Comparison of ENCODE assay signal across 15 cellular contexts in genomic region chr17:50431219-50431618, GRCh38. TPM values are rescaled to one million over a fixed set of nuclear protein-coding genes. Genes with fewer than 3 reads are reported as not detected.
"Had no signal": no experiment of that assay in that cellular context is flagged by ENCODE, and none has a peak within 500 bp of the region (broad histone marks: within the 10 kb centered on the region; RNA-seq: fewer than 3 reads in every experiment).

No MANE protein-coding gene starts in this region.

- H3K4me3 ChIP-seq: colonic mucosa, esophagus squamous epithelium, left lung, vagina had no signal

- ATAC-seq: activated T-helper 17 cell treated with anti-CD3 and anti-CD28 coated beads, Interleukin-2, amount 50 U/mL, for 72 hours; left lung; WTC11 had no signal

- H3K27ac ChIP-seq: colonic mucosa, left lung, vagina had no signal

- H3K9me3 ChIP-seq: colonic mucosa, esophagus squamous epithelium, left lung, vagina had no signal

- H3K36me3 ChIP-seq: vagina had no signal

- H3K27me3 ChIP-seq: colonic mucosa, esophagus squamous epithelium, left lung, vagina had no signal

- FAIRE-seq: astrocyte, small intestine had no signal

- DNase-seq: activated CD4-positive, alpha-beta T cell treated with anti-CD3 and anti-CD28 coated beads for 48 hours; activated CD8-positive, alpha-beta memory T cell treated with anti-CD3 and anti-CD28 coated beads for 24 hours; activated naive CD4-positive, alpha-beta T cell treated with anti-CD3 and anti-CD28 coated beads for 36 hours; activated T-cell treated with anti-CD3 and anti-CD28 coated beads for 4 hours; colonic mucosa; esophagus squamous epithelium; foreskin fibroblast; left lung; retina; small intestine had no signal

RNA-seq across cellular contexts. Expression of gene CHAD, which starts 37.5 kb away (rescaled TPM):
- total RNA-seq: activated naive CD4-positive, alpha-beta T cell treated with anti-CD3 and anti-CD28 coated beads for 36 hours; activated T-helper 17 cell treated with anti-CD3 and anti-CD28 coated beads, Interleukin-2, amount 50 U/mL, for 72 hours; astrocyte; osteocyte; vagina had no signal
